In genomic region chr9:11431490-11431889, GRCh38 we compare ENCODE assay signal across 6 cellular contexts.
"Had no signal": no experiment of that assay in that cellular context is flagged by ENCODE, and none has a peak within 500 bp of the region (broad histone marks: within the 10 kb centered on the region; RNA-seq: fewer than 3 reads in every experiment).

No MANE protein-coding gene starts in this region.

- H3K27ac ChIP-seq: HL-60 had no signal

- H3K4me3 ChIP-seq: K562 had no signal

- DNase-seq: IMR-90, KBM-7 had no signal

- FAIRE-seq: HepG2, HTR-8/SVneo, K562 had no signal
